6 cellular contexts compared by ENCODE assay signal in genomic region chr17:50114849-50115357, GRCh38. TPM values are rescaled to one million over a fixed set of nuclear protein-coding genes. Genes with fewer than 3 reads are reported as not detected.
DNase-seq lines count a peak whose midpoint lies in the region; ATAC-seq lines count a peak whose summit lies in the region.

No MANE protein-coding gene starts in this region.

- no peaks in the 10 kb centered on the region for H3K9me3 Mint-ChIP-seq in activated naive CD4-positive, alpha-beta T cell treated with anti-CD3 and anti-CD28 coated beads for 36 hours
- H3K9me3 Mint-ChIP-seq in effector memory CD8-positive, alpha-beta T cell = no peaks in the 10 kb centered on the region

- no peaks in the 10 kb centered on the region for H3K36me3 Mint-ChIP-seq in activated naive CD4-positive, alpha-beta T cell treated with anti-CD3 and anti-CD28 coated beads for 36 hours (ENCODE audit: low read depth)
- H3K36me3 Mint-ChIP-seq in effector memory CD8-positive, alpha-beta T cell (ENCODE audit: insufficient read depth) = peaks cover 3% of the 10 kb centered on the region

- DNase-seq in activated naive CD4-positive, alpha-beta T cell treated with anti-CD3 and anti-CD28 coated beads for 36 hours = peak; percentile 76
- DNase-seq in activated naive CD4-positive, alpha-beta T cell treated with anti-CD3 and anti-CD28 coated beads, Interleukin-2, amount 50 U/mL, for 16 hours = no peak
- peak; percentile 40 to 63 for DNase-seq in NOMO-1 (lab: John Stamatoyannopoulos, UW; ENCODE audit: unreplicated experiment in 2 of 2)
- DNase-seq in effector memory CD8-positive, alpha-beta T cell = peak; percentile 29 to 32 (median 32)
- peak; percentile 4 for DNase-seq in stimulated activated naive CD4-positive, alpha-beta T cell treated with Interleukin-2 at 50 U/mL for 16 hours (lab: John Stamatoyannopoulos, UW)

- ATAC-seq in effector memory CD8-positive, alpha-beta T cell (replicated peaks) = peak; percentile 47
- no peak for ATAC-seq in GM21576 (IDR thresholded peaks at IDR 0.05; ENCODE audit: unreplicated experiment)

- no peak overlapping the region for H3K27ac Mint-ChIP-seq in activated naive CD4-positive, alpha-beta T cell treated with anti-CD3 and anti-CD28 coated beads for 36 hours
- no peak overlapping the region for H3K27ac Mint-ChIP-seq in effector memory CD8-positive, alpha-beta T cell

- intact Hi-C loops in activated naive CD4-positive, alpha-beta T cell treated with anti-CD3 and anti-CD28 coated beads for 36 hours (cut with micrococcal nuclease) = loop anchor here (1.0 to 5.0 kb wide), 6 partner anchors 16 to 182 kb away; partner anchors contain the start of genes SAMD14 and TMEM92

- peaks cover 26% of the 10 kb centered on the region for H3K27me3 Mint-ChIP-seq in activated naive CD4-positive, alpha-beta T cell treated with anti-CD3 and anti-CD28 coated beads for 36 hours (ENCODE audit: low read depth)
- peaks cover 33 to 64% of the 10 kb centered on the region in 2 donors for H3K27me3 Mint-ChIP-seq in effector memory CD8-positive, alpha-beta T cell

- H3K4me3 Mint-ChIP-seq in activated naive CD4-positive, alpha-beta T cell treated with anti-CD3 and anti-CD28 coated beads for 36 hours = no peak overlapping the region
- H3K4me3 Mint-ChIP-seq in effector memory CD8-positive, alpha-beta T cell = peak overlapping the region in 1 of 2 donors; percentile 38

- H3K4me1 Mint-ChIP-seq in activated naive CD4-positive, alpha-beta T cell treated with anti-CD3 and anti-CD28 coated beads for 36 hours (ENCODE audit: low read depth) = peaks cover 7% of the 10 kb centered on the region
- H3K4me1 Mint-ChIP-seq in effector memory CD8-positive, alpha-beta T cell (ENCODE audit: low read depth in 2 of 2) = peaks cover 11 to 13% of the 10 kb centered on the region in 2 donors

- CTCF ChIA-PET in activated naive CD4-positive, alpha-beta T cell treated with anti-CD3 and anti-CD28 coated beads for 36 hours (lab: Charles Lee) = interaction anchor here (0.5 to 6.2 kb wide), 28 partner anchors 8 to 793 kb away, joined by 3 to 29 read pairs (median 4); partner anchors contain the start of genes ITGA3, PDK2 and SAMD14

RNA-seq across cellular contexts. Expression of gene SAMD14, which starts 15.1 kb away (rescaled TPM):
- total RNA-seq in activated naive CD4-positive, alpha-beta T cell treated with anti-CD3 and anti-CD28 coated beads for 36 hours = 1 to 10 TPM; 1.1 to 1.3 TPM

RNA-seq across cellular contexts. Expression of gene PDK2, which starts 19.8 kb away (rescaled TPM):
- 10 to 100 TPM; 10.5 to 11.1 TPM for total RNA-seq in activated naive CD4-positive, alpha-beta T cell treated with anti-CD3 and anti-CD28 coated beads for 36 hours

RNA-seq across cellular contexts. Expression of gene PPP1R9B, which starts 35.6 kb away (rescaled TPM):
- 10 to 100 TPM; 67.7 TPM for total RNA-seq in activated naive CD4-positive, alpha-beta T cell treated with anti-CD3 and anti-CD28 coated beads for 36 hours

RNA-seq across cellular contexts. Expression of gene SGCA, which starts 50.9 kb away (rescaled TPM):
- under 1 TPM in 1 of 2 experiments, not detected in 1; 0.14 TPM for total RNA-seq in activated naive CD4-positive, alpha-beta T cell treated with anti-CD3 and anti-CD28 coated beads for 36 hours

RNA-seq across cellular contexts. Expression of gene ITGA3, which starts 59.0 kb away (rescaled TPM):
- 10 to 100 TPM; 17.9 to 19.3 TPM for total RNA-seq in activated naive CD4-positive, alpha-beta T cell treated with anti-CD3 and anti-CD28 coated beads for 36 hours
